ENCODE assay signal across 8 cellular contexts in genomic region chr16:88650749-88651275, GRCh38. TPM values are rescaled to one million over a fixed set of nuclear protein-coding genes. Genes with fewer than 3 reads are reported as not detected.
DNase-seq lines count a peak whose midpoint lies in the region; ATAC-seq and TF ChIP-seq lines count a peak whose summit lies in the region.

CYBA (minus strand) TSS chr16:88651053; CDS start chr16:88651013, 40 bp downstream.

- no peaks in the 10 kb centered on the region for H3K4me1 ChIP-seq in RWPE2 (ENCODE audit: insufficient read depth, poor library complexity, severe bottlenecking)
- H3K4me1 ChIP-seq in prostate gland (replicated peaks), result no peaks in the 10 kb centered on the region

- H3K4me1 Mint-ChIP-seq in activated naive CD4-positive, alpha-beta T cell treated with anti-CD3 and anti-CD28 coated beads for 36 hours (ENCODE audit: low read depth), result peaks cover 18% of the 10 kb centered on the region

- under 1% methylated on average over 21 of the region's 41 CpGs for WGBS in prostate gland

- H3K4me3 ChIP-seq in RWPE2 (ENCODE audit: severe bottlenecking), result peak within 1 kb of the TSS; percentile 42
- peak within 1 kb of the TSS; percentile 46 to 57 for H3K4me3 ChIP-seq in prostate gland

- no peaks in the 10 kb centered on the region for H3K9me3 Mint-ChIP-seq in activated naive CD4-positive, alpha-beta T cell treated with anti-CD3 and anti-CD28 coated beads for 36 hours

- H3K27me3 Mint-ChIP-seq in activated naive CD4-positive, alpha-beta T cell treated with anti-CD3 and anti-CD28 coated beads for 36 hours (ENCODE audit: low read depth), result no peaks in the 10 kb centered on the region

- CTCF ChIA-PET in activated naive CD4-positive, alpha-beta T cell treated with anti-CD3 and anti-CD28 coated beads for 36 hours (lab: Charles Lee), result interaction anchor here (0.6 kb wide), 1 partner anchor 15 kb away, joined by 3 read pairs; no protein-coding TSS in a partner anchor

- no peak for TF ChIP-seq CTCF in RWPE2 (IDR thresholded peaks at IDR 0.05; ENCODE audit: poor library complexity, severe bottlenecking)
- no peak for TF ChIP-seq CTCF in prostate gland (IDR thresholded peaks at IDR 0.05)

- peak within 1 kb of the TSS; percentile 95 for H3K27ac Mint-ChIP-seq in activated naive CD4-positive, alpha-beta T cell treated with anti-CD3 and anti-CD28 coated beads for 36 hours

- H3K27me3 ChIP-seq in RWPE2 (ENCODE audit: insufficient read depth, poor library complexity, severe bottlenecking) (no peaks in the 10 kb centered on the region), prostate gland (replicated peaks; ENCODE audit: insufficient read depth) (no peaks in the 10 kb centered on the region)

- H3K27ac ChIP-seq in RWPE2 (ENCODE audit: poor library complexity, severe bottlenecking) (peak within 1 kb of the TSS; percentile 38), prostate gland (peak within 1 kb of the TSS; percentile 13 to 26)

- peak within 1 kb of the TSS; percentile 87 for H3K4me3 Mint-ChIP-seq in activated naive CD4-positive, alpha-beta T cell treated with anti-CD3 and anti-CD28 coated beads for 36 hours

- DNase-seq in AG08396 (ENCODE audit: low spot score) (peak; percentile 85), RWPE2 (ENCODE audit: low spot score) (peak; percentile 76), Right ventricle myocardium superior (peak; percentile 90), prostate gland (ENCODE audit: low spot score) (peak; percentile 41), ureter (ENCODE audit: low spot score) (peak; percentile 85)
- DNase-seq in activated naive CD4-positive, alpha-beta T cell treated with anti-CD3 and anti-CD28 coated beads for 36 hours, result peak; percentile 91

- H3K36me3 Mint-ChIP-seq in activated naive CD4-positive, alpha-beta T cell treated with anti-CD3 and anti-CD28 coated beads for 36 hours (ENCODE audit: low read depth), result peaks cover 13% of the 10 kb centered on the region

- intact Hi-C loops in activated naive CD4-positive, alpha-beta T cell treated with anti-CD3 and anti-CD28 coated beads for 36 hours (cut with micrococcal nuclease), result loop anchor here (1.0 to 2.0 kb wide), 9 partner anchors 12 to 199 kb away; partner anchors contain the start of genes CTU2, MVD, RNF166 and ZC3H18
- intact Hi-C loops in Right ventricle myocardium superior (cut with DNase I), result no loop called here
- intact Hi-C loops in prostate gland (cut with DNase I), result no loop called here

- TF ChIP-seq POLR2A in prostate gland (IDR thresholded peaks at IDR 0.05), result peak; percentile 68

- H3K9me3 ChIP-seq in RWPE2 (ENCODE audit: severe bottlenecking) (no peaks in the 10 kb centered on the region), prostate gland (no peaks in the 10 kb centered on the region)

- H3K36me3 ChIP-seq in RWPE2 (ENCODE audit: low read depth) (peaks cover 43% of the 10 kb centered on the region), prostate gland (peaks cover 0 to 5% of the 10 kb centered on the region in 2 donors)

- ATAC-seq in GM18870 (IDR thresholded peaks at IDR 0.05; ENCODE audit: unreplicated experiment), result peak; percentile 39
- ATAC-seq in HG03103 (IDR thresholded peaks at IDR 0.05; ENCODE audit: low read depth, unreplicated experiment), result peak; percentile 67
- ATAC-seq in RWPE2 (ENCODE audit: low read depth), result peak; percentile 75
- ATAC-seq in Right ventricle myocardium superior (ENCODE audit: poor library complexity), result peak; percentile 90

RNA-seq across cellular contexts. Expression of gene CYBA, which starts in this region (rescaled TPM):
- 100 to 1,000 TPM; 167 to 180 TPM for total RNA-seq in activated naive CD4-positive, alpha-beta T cell treated with anti-CD3 and anti-CD28 coated beads for 36 hours
- 53.7 TPM for total RNA-seq in Right ventricle myocardium superior
- 100 to 1,000 TPM in 1 of 2 donors, 10 to 100 TPM in 1; 86.0 to 155 TPM for total RNA-seq in prostate gland
- total RNA-seq in ureter, result 279 TPM

Comparison
In these comparisons a context has a peak if more than half of its experiments do, and no peak if none do; other contexts are left out.
1. Peak in every context shown above with its lines: DNase-seq, ATAC-seq, H3K4me3 ChIP-seq and H3K27ac ChIP-seq.
2. DNase-seq: peak in every context shown above with its lines; median percentile 91 in activated naive CD4-positive, alpha-beta T cell treated with anti-CD3 and anti-CD28 coated beads for 36 hours; 90 in Right ventricle myocardium superior; 85 in AG08396; 85 in ureter; 76 in RWPE2; 41 in prostate gland.
3. ATAC-seq: peak in every context shown above with its lines; median percentile 90 in Right ventricle myocardium superior; 75 in RWPE2; 67 in HG03103; 39 in GM18870.